Comparison of ENCODE assay signal across 8 cellular contexts in genomic region chr5:77851229-77852067, GRCh38.
DNase-seq lines count a peak whose midpoint lies in the region; ATAC-seq and TF ChIP-seq lines count a peak whose summit lies in the region.

No MANE protein-coding gene starts in this region.

- DNase-seq in A673 (ENCODE audit: low spot score) (peak; percentile 42), anterior cingulate cortex (lab: John Stamatoyannopoulos, UW) (peak in 31 of 58 donors; percentile 19 to 62 (median 40)), hypothalamus (lab: John Stamatoyannopoulos, UW) (peak in 32 of 51 donors; percentile 13 to 53 (median 39)), retinal pigment epithelial cell (ENCODE audit: low read depth) (no peak), NCI-H2081 treated with DMSO at 0.1 percent for 48 hours (lab: John Stamatoyannopoulos, UW) (no peak)

- no TSS peak for BruUV-seq in A673 (replicated peaks; lab: Mats Ljungman, UMichigan)

- no peak for TF ChIP-seq CTCF in A673 (conservative IDR thresholded peaks at IDR 0.05; ENCODE audit: low read depth, low read length)
- no peak for TF ChIP-seq CTCF in retinal pigment epithelial cell (conservative IDR thresholded peaks at IDR 0.05; ENCODE audit: low read depth, low read length)

- TF ChIP-seq POLR2A in GM19099 (IDR thresholded peaks at IDR 0.05; ENCODE audit: extremely low read depth, insufficient read length, low read depth), result peak; percentile 34

- H3K9me3 ChIP-seq in A673 (ENCODE audit: low read depth, low read length, poor library complexity, severe bottlenecking), result no peaks in the 10 kb centered on the region

- H3K27ac ChIP-seq in A673 (ENCODE audit: low read depth, low read length, poor library complexity, severe bottlenecking), result no peak overlapping the region

- peaks cover 5% of the 10 kb centered on the region for H3K4me1 ChIP-seq in A673 (ENCODE audit: insufficient read depth, low read length, poor library complexity, severe bottlenecking)

- CTCF ChIA-PET in A673 (lab: Charles Lee), result no interaction called here

- peak overlapping the region; percentile 56 for H3K4me3 ChIP-seq in A673 (ENCODE audit: low read depth, low read length, poor library complexity, severe bottlenecking)
- H3K4me3 ChIP-seq in retinal pigment epithelial cell (ENCODE audit: low read length), result peak overlapping the region; percentile 53

- POLR2A ChIA-PET in A673 (lab: Charles Lee; ENCODE audit: low non-redundant PET), result no interaction called here

- H3K27me3 ChIP-seq in A673 (replicated peaks; ENCODE audit: insufficient read depth, low read depth, low read length, poor library complexity), result peaks cover 51% of the 10 kb centered on the region

- intact Hi-C loops in A673 (cut with micrococcal nuclease; ENCODE audit: unreplicated experiment), result no loop called here

- ATAC-seq in HG02938 (IDR thresholded peaks at IDR 0.05; ENCODE audit: unreplicated experiment) (no peak), GM21367 (IDR thresholded peaks at IDR 0.05; ENCODE audit: unreplicated experiment) (no peak)

- H3K36me3 ChIP-seq in A673 (ENCODE audit: insufficient read depth, low read length, poor library complexity, severe bottlenecking), result no peaks in the 10 kb centered on the region

Comparison
In these comparisons a context has a peak if more than half of its experiments do, and no peak if none do; other contexts are left out.
1. DNase-seq: peak in A673 (single experiment), anterior cingulate cortex (31 of 58) and hypothalamus (32 of 51); none in retinal pigment epithelial cell (single experiment) and NCI-H2081 treated with DMSO at 0.1 percent for 48 hours (single experiment).